ENCODE assay signal across 22 cellular contexts in the genomic region with DNA sequence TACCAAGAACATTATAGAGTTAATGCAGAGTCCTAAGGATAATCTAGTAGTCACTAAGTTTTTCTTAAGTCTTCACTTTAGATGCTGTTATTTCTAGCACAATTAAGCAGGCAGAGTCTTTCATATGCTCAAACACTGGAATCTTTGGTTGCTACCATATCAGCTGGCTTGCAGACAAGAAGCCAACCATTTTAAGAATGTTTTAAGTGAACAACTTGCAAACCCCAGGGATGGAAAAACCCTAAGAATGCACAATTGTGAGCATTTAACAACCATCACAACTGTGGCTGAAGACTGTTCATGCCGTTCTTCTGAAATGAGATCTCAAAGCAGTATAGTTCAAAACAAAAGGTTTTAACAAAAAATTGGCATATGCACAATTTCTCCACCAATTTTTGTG. TPM values are rescaled to one million over a fixed set of nuclear protein-coding genes. Genes with fewer than 3 reads are reported as not detected.
DNase-seq lines count a peak whose midpoint lies in the region; ATAC-seq, FAIRE-seq and TF ChIP-seq lines count a peak whose summit lies in the region.
"Had no signal": no experiment of that assay in that cellular context is flagged by ENCODE, and none has a peak within 500 bp of the region (broad histone marks: within the 10 kb centered on the region; RNA-seq: fewer than 3 reads in every experiment).

No MANE protein-coding gene starts in this region.

- peak; percentile 61 for FAIRE-seq in H54 (lab: Jason Lieb, UNC)
- FAIRE-seq: HTR-8/SVneo had no signal

- peaks cover 30% of the 10 kb centered on the region for H3K36me3 Mint-ChIP-seq in brain
- H3K36me3 Mint-ChIP-seq in mesothelial cell of epicardium: peaks cover 25% of the 10 kb centered on the region

- no peak overlapping the region for H3K4me3 ChIP-seq in A673 (ENCODE audit: low read depth, low read length, poor library complexity, severe bottlenecking)
- H3K4me3 ChIP-seq: mucosa of descending colon, testis had no signal

- CTCF ChIA-PET in A673 (lab: Charles Lee): no interaction called here

- DNase-seq in A673 (ENCODE audit: low spot score) (no peak), H54 (ENCODE audit: insufficient read length, low spot score) (no peak), mesothelial cell of epicardium (ENCODE audit: low spot score in 2 of 2, unreplicated experiment in 2 of 2) (no peak), HuH-7.5 (ENCODE audit: low spot score) (no peak)
- DNase-seq in effector CD8-positive, alpha-beta T cell (lab: John Stamatoyannopoulos, UW): no peak
- DNase-seq: activated CD4-positive, alpha-beta T cell treated with anti-CD3 and anti-CD28 coated beads for 48 hours; activated effector memory CD4-positive, alpha-beta T cell treated with Interleukin-2 at 50 U/mL for 16 hours; amygdala; CD8-positive, alpha-beta memory T cell; cerebellar nuclear complex; mucosa of descending colon; NCI-H1436; NCI-H524 treated with DMSO at 0.1 percent for 48 hours; retina; SHP77; stimulated activated CD4-positive, alpha-beta T cell treated with anti-CD3 and anti-CD28 coated beads, Interleukin-15, amount 100 ng/mL, for 24 hours; testis had no signal

- TF ChIP-seq POLR2A in H54 (IDR thresholded peaks at IDR 0.05; ENCODE audit: low read depth, low read length): no peak

- H3K27me3 ChIP-seq in A673 (replicated peaks; ENCODE audit: insufficient read depth, low read depth, low read length, poor library complexity): no peaks in the 10 kb centered on the region
- H3K27me3 ChIP-seq: neutrophil, testis had no signal

- no peak overlapping the region for H3K4me3 Mint-ChIP-seq in brain
- no peak overlapping the region for H3K4me3 Mint-ChIP-seq in mesothelial cell of epicardium
- H3K4me3 Mint-ChIP-seq: CD8-positive, alpha-beta memory T cell had no signal

- no peaks in the 10 kb centered on the region for H3K9me3 ChIP-seq in A673 (ENCODE audit: low read depth, low read length, poor library complexity, severe bottlenecking)
- H3K9me3 ChIP-seq: mucosa of descending colon, neutrophil, testis had no signal

- TF ChIP-seq CTCF in A673 (conservative IDR thresholded peaks at IDR 0.05; ENCODE audit: low read depth, low read length): no peak
- no peak for TF ChIP-seq CTCF in brain (conservative IDR thresholded peaks at IDR 0.05)
- no peak for TF ChIP-seq CTCF in mesothelial cell of epicardium (IDR thresholded peaks at IDR 0.05; ENCODE audit: unreplicated experiment)

- peaks cover 23% of the 10 kb centered on the region for H3K4me1 Mint-ChIP-seq in brain
- peaks cover 9% of the 10 kb centered on the region for H3K4me1 Mint-ChIP-seq in mesothelial cell of epicardium
- H3K4me1 Mint-ChIP-seq: CD8-positive, alpha-beta memory T cell had no signal

- peak overlapping the region in 4 of 5 experiments; percentile 37 to 76 (median 62) for H3K27ac Mint-ChIP-seq in brain
- peak overlapping the region; percentile 30 for H3K27ac Mint-ChIP-seq in mesothelial cell of epicardium
- H3K27ac Mint-ChIP-seq: CD8-positive, alpha-beta memory T cell had no signal

- H3K9me3 Mint-ChIP-seq in brain (no peaks in the 10 kb centered on the region), mesothelial cell of epicardium (no peaks in the 10 kb centered on the region)
- H3K9me3 Mint-ChIP-seq: CD8-positive, alpha-beta memory T cell had no signal

- H3K27ac ChIP-seq in A673 (ENCODE audit: low read depth, low read length, poor library complexity, severe bottlenecking): peak overlapping the region; percentile 2
- H3K27ac ChIP-seq: neutrophil had no signal

- peaks cover 55% of the 10 kb centered on the region for H3K36me3 ChIP-seq in A673 (ENCODE audit: insufficient read depth, low read length, poor library complexity, severe bottlenecking)

- H3K27me3 Mint-ChIP-seq in brain: no peaks in the 10 kb centered on the region
- no peaks in the 10 kb centered on the region for H3K27me3 Mint-ChIP-seq in mesothelial cell of epicardium (ENCODE audit: low read depth)
- H3K27me3 Mint-ChIP-seq: CD8-positive, alpha-beta memory T cell had no signal

- ATAC-seq in GM21528 (IDR thresholded peaks at IDR 0.05; ENCODE audit: low FRiP score, unreplicated experiment) (no peak), HG02981 (IDR thresholded peaks at IDR 0.05; ENCODE audit: unreplicated experiment) (no peak)
- ATAC-seq: mucosa of descending colon had no signal

- intact Hi-C loops in A673 (cut with micrococcal nuclease; ENCODE audit: unreplicated experiment): no loop called here

- POLR2A ChIA-PET in A673 (lab: Charles Lee; ENCODE audit: low non-redundant PET): no interaction called here

- H3K4me1 ChIP-seq in A673 (ENCODE audit: insufficient read depth, low read length, poor library complexity, severe bottlenecking): peaks cover 32% of the 10 kb centered on the region

- TSS peak; percentile 18 for BruUV-seq in A673 (replicated peaks; lab: Mats Ljungman, UMichigan)

RNA-seq across cellular contexts. Expression of a gene that starts 55.1 kb away (rescaled TPM):
- total RNA-seq in A673 (2021) (237 and 244 TPM in 2 replicates), mesothelial cell of epicardium (246 to 254 TPM (median 248 TPM) in 3 replicates)
- 66.7 TPM for polyA plus RNA-seq in brain (ENCODE audit: insufficient read depth, low read depth, low replicate concordance)
